Comparison of ENCODE assay signal across 8 cellular contexts in genomic region chr11:34585870-34586654, GRCh38. TPM values are rescaled to one million over a fixed set of nuclear protein-coding genes. Genes with fewer than 3 reads are reported as not detected.
DNase-seq lines count a peak whose midpoint lies in the region; ATAC-seq, FAIRE-seq and TF ChIP-seq lines count a peak whose summit lies in the region.

No MANE protein-coding gene starts in this region.

- H3K9me3 ChIP-seq in AG04450 (ENCODE audit: control insufficient read depth, insufficient read depth, low read length) (no peaks in the 10 kb centered on the region), subcutaneous abdominal adipose tissue (ENCODE audit: control insufficient read depth in 5 of 5, low read length in 5 of 5) (no peaks in the 10 kb centered on the region)

- FAIRE-seq in GM12891 (lab: Jason Lieb, UNC) = peak; percentile 87

- H3K27me3 ChIP-seq in AG04450 (ENCODE audit: control insufficient read depth, insufficient read depth, low read length) (no peaks in the 10 kb centered on the region), brain microvascular endothelial cell (replicated peaks) (no peaks in the 10 kb centered on the region), subcutaneous abdominal adipose tissue (ENCODE audit: control insufficient read depth in 5 of 5, insufficient read depth in 4 of 5, low read length in 5 of 5) (no peaks in the 10 kb centered on the region)

- TF ChIP-seq CTCF in AG04450 (IDR thresholded peaks at IDR 0.05; ENCODE audit: low read depth, low read length) (peak; percentile 69), brain microvascular endothelial cell (IDR thresholded peaks at IDR 0.05; ENCODE audit: low read depth, low read length, missing control alignments) (peak; percentile 37)

- in situ Hi-C loops in brain microvascular endothelial cell (cut with HindIII; ENCODE audit: low pct_ligation_motif_present, low sequenced_read_pairs) = no loop called here

- POLR2A ChIA-PET in AG04450 (lab: Yijun Ruan, JAX) = no interaction called here

- peaks cover 0 to 19% (median 14%) of the 10 kb centered on the region in 5 donors for H3K4me1 ChIP-seq in subcutaneous abdominal adipose tissue (ENCODE audit: control insufficient read depth in 5 of 5, insufficient read depth in 5 of 5, low read length in 5 of 5)

- TF ChIP-seq POLR2A in GM12891 (IDR thresholded peaks at IDR 0.05; ENCODE audit: low read depth, low read length) = no peak

- no peaks in the 10 kb centered on the region for H3K36me3 ChIP-seq in brain microvascular endothelial cell (replicated peaks)
- H3K36me3 ChIP-seq in subcutaneous abdominal adipose tissue (ENCODE audit: control insufficient read depth in 5 of 5, insufficient read depth in 5 of 5, low read length in 5 of 5) = no peaks in the 10 kb centered on the region

- CTCF ChIA-PET in AG04450 (lab: Charles Lee) = interaction anchor here (0.5 to 4.2 kb wide), 38 partner anchors 8 to 808 kb away, joined by 3 to 213 read pairs (median 4); partner anchors contain the start of gene ELF5

- peak; percentile 88 for ATAC-seq in HG02938 (IDR thresholded peaks at IDR 0.05; ENCODE audit: unreplicated experiment)

- DNase-seq in AG04450 (ENCODE audit: low read depth, low spot score) = peak; percentile 39
- DNase-seq in GM12891 (ENCODE audit: insufficient read length, low spot score) = no peak
- peak; percentile 24 for DNase-seq in NCI-H226
- peak; percentile 28 for DNase-seq in brain microvascular endothelial cell
- DNase-seq in iPS-NIHi11 (ENCODE audit: low spot score) = peak; percentile 59
- DNase-seq in activated naive CD4-positive, alpha-beta T cell (lab: John Stamatoyannopoulos, UW) = no peak

- H3K9ac ChIP-seq in subcutaneous abdominal adipose tissue (ENCODE audit: low read length in 5 of 5) = no peak overlapping the region

- H3K4me3 ChIP-seq in AG04450 (ENCODE audit: low read depth, low read length) (no peak overlapping the region; the same call in 1 of the 2 replicates), brain microvascular endothelial cell (ENCODE audit: low read depth, low read length) (peak overlapping the region; percentile 10), subcutaneous abdominal adipose tissue (ENCODE audit: low read depth in 1 of 5, low read length in 5 of 5) (peak overlapping the region in 4 of 5 donors; percentile 23 to 55 (median 43))

- no peak overlapping the region for H3K27ac ChIP-seq in AG04450 (ENCODE audit: low read depth, low read length)
- H3K27ac ChIP-seq in brain microvascular endothelial cell = no peak overlapping the region
- H3K27ac ChIP-seq in subcutaneous abdominal adipose tissue (ENCODE audit: low read depth, low read length) = no peak overlapping the region

TF ChIP-seq in GM12891, 5 proteins besides CTCF, POLR2A, EP300 and RAD21:
- TF ChIP-seq SPI1 (IDR thresholded peaks at IDR 0.05; ENCODE audit: low read depth, low read length) (peak; percentile 99), POLR2AphosphoS5 (IDR thresholded peaks at IDR 0.05; ENCODE audit: low read depth, low read length) (no peak), PAX5 (IDR thresholded peaks at IDR 0.05; ENCODE audit: insufficient read depth, low read length, severe bottlenecking) (peak; percentile 84), POU2F2 (IDR thresholded peaks at IDR 0.05; ENCODE audit: low read depth, low read length) (no peak)

RNA-seq across cellular contexts. Expression of gene EHF, which starts 34.8 kb away (rescaled TPM):
- polyA plus RNA-seq in AG04450 (2011; rRNA removed) = 0.05 and 0.07 TPM in 2 replicates
- polyA minus RNA-seq in AG04450 (2011; rRNA and poly(A)+ RNA removed) = 0.74 TPM in 1 of 2 replicates, not detected in the other
- polyA plus RNA-seq in GM12891 (2012; ENCODE audit: low read depth, missing spikeins) = 0.05 TPM

Comparison
In these comparisons a context has a peak if more than half of its experiments do, and no peak if none do; other contexts are left out.
1. DNase-seq: peak in AG04450 (single experiment), NCI-H226 (single experiment), brain microvascular endothelial cell (single experiment) and iPS-NIHi11 (single experiment); none in GM12891 (single experiment) and activated naive CD4-positive, alpha-beta T cell (0 of 4).